ENCODE assay signal across 21 cellular contexts in genomic region chr6:50905297-50905696, GRCh38.
DNase-seq lines count a peak whose midpoint lies in the region; ATAC-seq and TF ChIP-seq lines count a peak whose summit lies in the region.
"Had no signal": no experiment of that assay in that cellular context is flagged by ENCODE, and none has a peak within 500 bp of the region (broad histone marks: within the 10 kb centered on the region; RNA-seq: fewer than 3 reads in every experiment).

No MANE protein-coding gene starts in this region.

- TF ChIP-seq CTCF in prostate gland (IDR thresholded peaks at IDR 0.05) = no peak

- H3K36me3 ChIP-seq in prostate gland = no peaks in the 10 kb centered on the region
- H3K36me3 ChIP-seq: transverse colon had no signal

- TF ChIP-seq POLR2A in prostate gland (IDR thresholded peaks at IDR 0.05) = no peak

- no peak overlapping the region for H3K27ac ChIP-seq in prostate gland
- H3K27ac ChIP-seq: 22Rv1, transverse colon had no signal

- no peak for ATAC-seq in HG02798 (IDR thresholded peaks at IDR 0.05; ENCODE audit: poor library complexity, unreplicated experiment)
- ATAC-seq: activated CD8-positive, alpha-beta T cell treated with anti-CD3 and anti-CD28 coated beads for 36 hours had no signal

- H3K9me3 ChIP-seq in prostate gland = no peaks in the 10 kb centered on the region
- H3K9me3 ChIP-seq: transverse colon had no signal

- no peak overlapping the region for H3K4me3 ChIP-seq in prostate gland
- H3K4me3 ChIP-seq: transverse colon had no signal

- 37% methylated on average over 5 of the region's 5 CpGs for WGBS in prostate gland

- DNase-seq in NCI-H1105 treated with DMSO at 0.1 percent for 48 hours (lab: John Stamatoyannopoulos, UW) = peak; percentile 30
- no peak for DNase-seq in NCI-H1105 (lab: John Stamatoyannopoulos, UW)
- peak; percentile 76 for DNase-seq in NCI-H2171 treated with DMSO at 0.1 percent for 48 hours (lab: John Stamatoyannopoulos, UW)
- peak; percentile 13 for DNase-seq in SHP77 treated with DMSO at 0.1 percent for 48 hours (lab: John Stamatoyannopoulos, UW)
- peak; percentile 63 for DNase-seq in renal cortical epithelial cell (ENCODE audit: low read depth)
- DNase-seq in GOT3 (lab: John Stamatoyannopoulos, UW) = no peak
- no peak for DNase-seq in prostate gland (ENCODE audit: low spot score)
- DNase-seq: activated CD4-positive, CD25-positive, alpha-beta regulatory T cell treated with anti-CD3 and anti-CD28 coated beads, Interleukin-2, amount 50 U/mL, for 72 hours; activated CD8-positive, alpha-beta T cell treated with anti-CD3 and anti-CD28 coated beads for 36 hours; activated effector memory CD4-positive, alpha-beta T cell treated with Interleukin-2 at 50 U/mL for 16 hours; AML-193; CD4-positive, alpha-beta memory T cell; cerebellar nuclear complex; DMS79; head of caudate nucleus; mesendoderm; NCI-H146; NCI-H2227 treated with DMSO at 0.1 percent for 48 hours; transverse colon had no signal

- no peaks in the 10 kb centered on the region for H3K4me1 ChIP-seq in prostate gland (replicated peaks)
- H3K4me1 ChIP-seq: transverse colon had no signal

- intact Hi-C loops in prostate gland (cut with DNase I) = no loop called here

- no peaks in the 10 kb centered on the region for H3K27me3 ChIP-seq in prostate gland (replicated peaks; ENCODE audit: insufficient read depth)
- H3K27me3 ChIP-seq: transverse colon had no signal

Comparison
In these comparisons a context has a peak if more than half of its experiments do, and no peak if none do; other contexts are left out.
1. DNase-seq: peak in NCI-H1105 treated with DMSO at 0.1 percent for 48 hours (single experiment), NCI-H2171 treated with DMSO at 0.1 percent for 48 hours (single experiment), SHP77 treated with DMSO at 0.1 percent for 48 hours (single experiment) and renal cortical epithelial cell (single experiment); none in NCI-H1105 (single experiment), GOT3 (single experiment) and prostate gland (single experiment).